Comparison of ENCODE assay signal across 8 cellular contexts in genomic region chr16:27203429-27204231, GRCh38. TPM values are rescaled to one million over a fixed set of nuclear protein-coding genes. Genes with fewer than 3 reads are reported as not detected.
DNase-seq lines count a peak whose midpoint lies in the region; ATAC-seq and TF ChIP-seq lines count a peak whose summit lies in the region.

Gene KDM8, plus strand, starts transcription at chr16:27203526. Its CDS starts 6,598 bp downstream, at chr16:27210124.

- ATAC-seq in GM18907 (IDR thresholded peaks at IDR 0.05; ENCODE audit: unreplicated experiment), result peak; percentile 88
- ATAC-seq in HG03159 (IDR thresholded peaks at IDR 0.05; ENCODE audit: unreplicated experiment), result peak; percentile 84

- no peaks in the 10 kb centered on the region for H3K36me3 Mint-ChIP-seq in immature natural killer cell

- POLR2A ChIA-PET in AG04449 (lab: Yijun Ruan, JAX), result interaction anchor here (0.6 to 2.2 kb wide), 9 partner anchors 8 to 241 kb away, joined by 3 to 11 read pairs (median 3); no protein-coding TSS in a partner anchor

- H3K4me3 ChIP-seq in AG04449 (ENCODE audit: low read depth, low read length) (peak within 1 kb of the TSS; percentile 99), WI38 (ENCODE audit: low read depth, low read length) (peak within 1 kb of the TSS; percentile 85), cardiac fibroblast (replicated peaks in 1 of 2; ENCODE audit: low read depth in 2 of 2, low read length in 2 of 2) (peak within 1 kb of the TSS; percentile 75 to 89)

- TF ChIP-seq CTCF in AG04449 (IDR thresholded peaks at IDR 0.05; ENCODE audit: insufficient read depth, low read length, missing control alignments) (no peak), WI38 (IDR thresholded peaks at IDR 0.05; ENCODE audit: low read depth, low read length) (no peak), cardiac fibroblast (IDR thresholded peaks at IDR 0.05; ENCODE audit: low read depth, low read length) (no peak)

- peaks cover 0 to 1% (median 0%) of the 10 kb centered on the region in 6 donors for H3K9me3 Mint-ChIP-seq in immature natural killer cell

- peaks cover 7 to 13% (median 8%) of the 10 kb centered on the region in 3 donors for H3K27me3 Mint-ChIP-seq in immature natural killer cell (ENCODE audit: low read depth in 3 of 3)

- H3K27ac Mint-ChIP-seq in immature natural killer cell, result peak within 1 kb of the TSS; percentile 99 to 100 (median 99)

- CTCF ChIA-PET in AG04449 (lab: Yijun Ruan, JAX), result interaction anchor here (0.6 to 2.2 kb wide), 8 partner anchors 10 to 254 kb away, joined by 3 to 11 read pairs (median 4); no protein-coding TSS in a partner anchor

- H3K4me1 Mint-ChIP-seq in immature natural killer cell, result peaks cover 50 to 56% of the 10 kb centered on the region in 2 donors

- DNase-seq in AG04449 (ENCODE audit: low read depth, low spot score) (peak; percentile 96), NCI-H2227 treated with DMSO at 0.1 percent for 48 hours (lab: John Stamatoyannopoulos, UW) (peak; percentile 99), cardiac fibroblast (ENCODE audit: low read depth in 2 of 2) (peak; percentile 100), immature natural killer cell (peak; percentile 99 to 100 (median 100)), smooth muscle cell of the brain vasculature (ENCODE audit: low read depth, low spot score) (peak; percentile 99)

- peak within 1 kb of the TSS; percentile 91 to 100 (median 99) for H3K4me3 Mint-ChIP-seq in immature natural killer cell

RNA-seq across cellular contexts. Expression of gene KDM8, which starts in this region (rescaled TPM):
- 1 to 10 TPM; 4.3 to 6.2 (median 5.1) TPM for polyA plus RNA-seq in immature natural killer cell

Comparison
In these comparisons a context has a peak if more than half of its experiments do, and no peak if none do; other contexts are left out.
1. Peak in every context shown above with its lines: DNase-seq, ATAC-seq and H3K4me3 ChIP-seq.